In genomic region chr6:160160450-160160849, GRCh38 we compare ENCODE assay signal across 16 cellular contexts. TPM values are rescaled to one million over a fixed set of nuclear protein-coding genes. Genes with fewer than 3 reads are reported as not detected.
A peak's percentile ranks its signal among the peaks of the same experiment; 100 is the strongest.
DNase-seq lines count a peak whose midpoint lies in the region; ATAC-seq, FAIRE-seq and TF ChIP-seq lines count a peak whose summit lies in the region.
"Had no signal": no experiment of that assay in that cellular context is flagged by ENCODE, and none has a peak within 500 bp of the region (broad histone marks: within the 10 kb centered on the region; RNA-seq: fewer than 3 reads in every experiment).

No MANE protein-coding gene starts in this region.

- no peaks in the 10 kb centered on the region for H3K23me2 ChIP-seq in H9 (ENCODE audit: insufficient read length, low read depth, low read length, poor library complexity, severe bottlenecking)

- H3K23ac ChIP-seq in H9 (ENCODE audit: insufficient read length, low read depth, low read length), result no peak overlapping the region

- H3K79me1 ChIP-seq in H9 (ENCODE audit: insufficient read depth, low read depth, low read length, poor library complexity, severe bottlenecking), result no peaks in the 10 kb centered on the region

- H2BK5ac ChIP-seq in H9 (ENCODE audit: insufficient read length, low read length), result no peak overlapping the region

- peaks cover 20 to 23% of the 10 kb centered on the region in 2 experiments for H3K4me1 Mint-ChIP-seq in H9

- H3K27me3 ChIP-seq in H7 (ENCODE audit: control insufficient read depth, insufficient read depth, low read length) (no peaks in the 10 kb centered on the region), PC-3 (ENCODE audit: low read length) (no peaks in the 10 kb centered on the region), pancreas (no peaks in the 10 kb centered on the region), H9 (ENCODE audit: insufficient read depth, low read length) (no peaks in the 10 kb centered on the region)
- H3K27me3 ChIP-seq: suprapubic skin had no signal

- H4K91ac ChIP-seq in H9 (ENCODE audit: insufficient read length, low read depth, low read length), result no peak overlapping the region

- H3K14ac ChIP-seq in H9 (ENCODE audit: insufficient read depth, low read length), result no peak overlapping the region

- ATAC-seq in PC-3, result peak; percentile 57
- ATAC-seq in pancreas, result peak; percentile 85 to 96 (median 90)
- no peak for ATAC-seq in GM18858 (IDR thresholded peaks at IDR 0.05; ENCODE audit: unreplicated experiment)
- ATAC-seq in GM21528 (IDR thresholded peaks at IDR 0.05; ENCODE audit: low FRiP score, unreplicated experiment), result no peak
- no peak for ATAC-seq in GM21723 (IDR thresholded peaks at IDR 0.05; ENCODE audit: unreplicated experiment)

- no peaks in the 10 kb centered on the region for H4K20me1 ChIP-seq in PC-3 (ENCODE audit: low read length)
- no peaks in the 10 kb centered on the region for H4K20me1 ChIP-seq in H9 (ENCODE audit: control insufficient read depth, insufficient read depth, insufficient read length)

- no peak overlapping the region for H2AFZ ChIP-seq in PC-3 (ENCODE audit: low read length)
- no peak overlapping the region for H2AFZ ChIP-seq in H9 (ENCODE audit: low read length)

- no peak overlapping the region for H3K27ac Mint-ChIP-seq in H9

- H2AK5ac ChIP-seq in H9 (ENCODE audit: insufficient read length, low read length), result no peak overlapping the region

- DNase-seq in H7 (peak; percentile 32), PC-3 (peak; percentile 55), epithelial cell of esophagus (ENCODE audit: low read depth) (peak; percentile 54), pancreas (peak in 1 of 6 donors; percentile 13), H9 (no peak)
- DNase-seq: activated CD4-positive, alpha-beta T cell treated with anti-CD3 and anti-CD28 coated beads for 48 hours; anterior cingulate cortex; COR-L47; effector CD8-positive, alpha-beta T cell; NCI-H2081 had no signal

- no peak overlapping the region for H2BK120ac ChIP-seq in H9 (ENCODE audit: low read depth, low read length, poor library complexity, severe bottlenecking)

- H3K79me2 ChIP-seq in PC-3 (ENCODE audit: low read length), result no peaks in the 10 kb centered on the region
- no peaks in the 10 kb centered on the region for H3K79me2 ChIP-seq in H9 (ENCODE audit: insufficient read depth, low read length)

- peaks cover 4 to 5% of the 10 kb centered on the region in 2 experiments; a peak in 4 of 5 replicates for H3K9me3 Mint-ChIP-seq in H9

- H3K4me2 ChIP-seq in PC-3 (ENCODE audit: low read length) (no peak overlapping the region), H9 (ENCODE audit: insufficient read depth, insufficient read length, low read length) (no peak overlapping the region)

- H3K9ac ChIP-seq in PC-3 (ENCODE audit: low read length) (no peak overlapping the region), H9 (ENCODE audit: extremely low read depth, insufficient read length, low read length) (no peak overlapping the region)

- WGBS in pancreas, 2 donors, result 33 to 36% methylated on average over 6 of the region's 6 CpGs
- WGBS in H9 (ENCODE audit: extremely low coverage, insufficient read length, low lambda C conversion rate), result no CpG with 5 or more reads among the region's 6 CpGs

- H3K18ac ChIP-seq in H9 (ENCODE audit: insufficient read length, low read depth, low read length), result no peak overlapping the region

- TF ChIP-seq CTCF in PC-3 (conservative IDR thresholded peaks at IDR 0.05; ENCODE audit: low read depth, low read length) (peak; percentile 55), epithelial cell of esophagus (IDR thresholded peaks at IDR 0.05; ENCODE audit: insufficient read depth, low read depth, low read length, missing control alignments) (peak; percentile 40), pancreas (IDR thresholded peaks at IDR 0.05) (no peak), H9 (conservative IDR thresholded peaks at IDR 0.05) (no peak)

- H2BK20ac ChIP-seq in H9 (ENCODE audit: low read depth, low read length, poor library complexity, severe bottlenecking), result no peak overlapping the region

- POLR2A ChIA-PET in PC-3 (lab: Charles Lee; ENCODE audit: unreplicated experiment), result no interaction called here

- no peak overlapping the region for H3K4ac ChIP-seq in H9 (ENCODE audit: low read depth, low read length)

- H3K36me3 ChIP-seq in H7 (replicated peaks; ENCODE audit: control insufficient read depth, insufficient read depth, low read length) (no peaks in the 10 kb centered on the region), PC-3 (ENCODE audit: low read depth, low read length) (no peaks in the 10 kb centered on the region), pancreas (no peaks in the 10 kb centered on the region)
- H3K36me3 ChIP-seq: suprapubic skin had no signal

- no peaks in the 10 kb centered on the region for H3F3A ChIP-seq in PC-3 (ENCODE audit: low read length, unreplicated experiment)

- H3K27ac ChIP-seq in PC-3 (ENCODE audit: low read length), result no peak overlapping the region
- no peak overlapping the region for H3K27ac ChIP-seq in pancreas
- H3K27ac ChIP-seq in H9 (ENCODE audit: insufficient read length, low read depth, low read length), result no peak overlapping the region
- H3K27ac ChIP-seq: skin epidermis, suprapubic skin had no signal

- H3K9me3 ChIP-seq in PC-3 (ENCODE audit: low read length), result no peaks in the 10 kb centered on the region
- no peaks in the 10 kb centered on the region for H3K9me3 ChIP-seq in pancreas
- no peaks in the 10 kb centered on the region for H3K9me3 ChIP-seq in H9 (ENCODE audit: control insufficient read depth, low read depth, low read length)
- H3K9me3 ChIP-seq: suprapubic skin had no signal

- CTCF ChIA-PET in PC-3 (lab: Charles Lee), result no interaction called here

- intact Hi-C loops in PC-3 (cut with micrococcal nuclease), result loop anchor here (1.0 kb wide), 1 partner anchor 22 kb away; no protein-coding TSS in a partner anchor
- intact Hi-C loops in pancreas (cut with DNase I), result no loop called here

- H3T11ph ChIP-seq in H9 (ENCODE audit: low read length), result no peak overlapping the region

- H3K9me2 ChIP-seq in PC-3 (replicated peaks; ENCODE audit: low read length), result no peaks in the 10 kb centered on the region

- no peak overlapping the region for H3K4me3 ChIP-seq in H7 (ENCODE audit: insufficient read depth, low read depth, low read length)
- H3K4me3 ChIP-seq in PC-3 (ENCODE audit: low read length), result no peak overlapping the region
- no peak overlapping the region for H3K4me3 ChIP-seq in epithelial cell of esophagus (ENCODE audit: low read length)
- H3K4me3 ChIP-seq in pancreas, result no peak overlapping the region
- H3K4me3 ChIP-seq: skin epidermis, suprapubic skin had no signal

- H2BK15ac ChIP-seq in H9 (ENCODE audit: low read depth, low read length), result no peak overlapping the region

- no peak for FAIRE-seq in pancreas (lab: Jason Lieb, UNC)

- BruUV-seq in PC-3 (replicated peaks; lab: Mats Ljungman, UMichigan), result no TSS peak

- H4K5ac ChIP-seq in H9 (ENCODE audit: insufficient read length, low read depth, low read length), result no peak overlapping the region

- H2BK12ac ChIP-seq in H9 (ENCODE audit: insufficient read length, low read depth, low read length), result no peak overlapping the region

- H3K56ac ChIP-seq in H9 (ENCODE audit: insufficient read length, low read depth, low read length), result no peak overlapping the region

- no peak overlapping the region for H4K8ac ChIP-seq in H9 (replicated peaks; ENCODE audit: insufficient read length, low read depth, low read length)

- no peak overlapping the region for H3K4me3 Mint-ChIP-seq in H9

- H3K4me1 ChIP-seq in PC-3 (ENCODE audit: insufficient read depth, low read length), result peaks cover 6% of the 10 kb centered on the region; the same call in 1 of the 2 replicates
- peaks cover 0 to 9% (median 4%) of the 10 kb centered on the region in 3 donors for H3K4me1 ChIP-seq in pancreas
- H3K4me1 ChIP-seq in H9 (ENCODE audit: insufficient read depth, low read length), result peaks cover 5% of the 10 kb centered on the region; the same call in 1 of the 2 replicates
- H3K4me1 ChIP-seq: suprapubic skin had no signal

- H3K36me3 Mint-ChIP-seq in H9 (ENCODE audit: insufficient read depth in 1 of 3, low read depth in 3 of 3), result peaks cover 0 to 2% (median 0%) of the 10 kb centered on the region in 3 experiments; a peak in 2 of 7 replicates

- H3K27me3 Mint-ChIP-seq in H9 (ENCODE audit: low read depth), result peaks cover 2% of the 10 kb centered on the region; the same call in 1 of the 2 replicates

RNA-seq across cellular contexts. Expression of gene SLC22A1, which starts 38.8 kb away (rescaled TPM):
- 5.5 and 7.3 TPM in 2 replicates for total RNA-seq in H7 (2014; rRNA removed; shearing (Covaris generic))
- total RNA-seq in PC-3 (2014; rRNA removed) (0.29 and 10.2 TPM in 2 replicates), pancreas (1 to 10 TPM in 3 of 6 donors, under 1 TPM in 3; 0.59 to 2.5 (median 1.2) TPM), H9 (2021) (0.39 and 0.50 TPM in 2 replicates)
- under 1 TPM; 0.53 to 0.80 TPM for polyA plus RNA-seq in pancreas
- total RNA-seq: OCI-LY7 had no signal

Comparison
In these comparisons a context has a peak if more than half of its experiments do, and no peak if none do; other contexts are left out.
1. ATAC-seq: peak in PC-3 (single experiment) and pancreas (4 of 4); none in GM18858 (single experiment), GM21528 (single experiment) and GM21723 (single experiment).
2. CTCF ChIP-seq: peak in PC-3 (single experiment) and epithelial cell of esophagus (single experiment); none in pancreas (0 of 4) and H9 (single experiment).